In the genomic region with DNA sequence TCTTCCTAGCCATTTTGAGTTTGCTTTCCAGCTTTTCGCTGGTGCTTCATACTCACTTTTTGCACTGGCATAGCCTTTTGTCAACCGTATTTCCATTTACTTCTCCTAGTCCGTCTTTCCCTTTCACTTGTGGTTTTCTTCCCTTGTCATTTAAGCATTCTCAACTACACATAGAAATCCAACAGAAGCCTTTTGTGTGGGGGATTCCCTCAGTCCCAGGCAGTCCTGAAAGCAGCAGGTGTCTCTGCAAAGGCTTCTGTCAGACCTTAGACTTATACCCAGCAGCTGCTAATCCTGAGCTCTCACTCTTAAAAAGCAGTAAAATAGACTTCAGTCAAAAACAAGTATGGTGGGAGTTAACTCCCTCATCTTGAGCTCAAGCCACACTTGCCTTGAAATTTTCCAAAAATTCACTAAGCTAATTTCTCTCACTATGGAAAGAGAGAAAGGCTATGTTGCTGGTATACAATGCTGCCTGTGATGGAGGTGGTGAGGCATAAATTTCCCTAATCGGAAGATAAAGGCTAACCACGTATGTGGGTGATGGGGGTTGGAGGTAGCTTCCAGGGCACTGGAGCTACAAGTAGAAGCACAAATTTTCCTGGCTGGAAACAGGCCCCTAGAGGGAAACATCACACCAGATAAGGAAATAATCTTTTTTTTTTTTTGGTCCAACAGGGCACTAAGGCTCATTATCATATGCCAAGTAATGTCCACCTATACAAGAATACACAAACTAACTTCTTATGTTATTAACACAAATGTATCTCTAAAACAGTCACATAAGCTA, we compare ENCODE assay signal across 13 cellular contexts. TPM values are rescaled to one million over a fixed set of nuclear protein-coding genes. Genes with fewer than 3 reads are reported as not detected.
DNase-seq lines count a peak whose midpoint lies in the region; ATAC-seq and TF ChIP-seq lines count a peak whose summit lies in the region.
"Had no signal": no experiment of that assay in that cellular context is flagged by ENCODE, and none has a peak within 500 bp of the region (broad histone marks: within the 10 kb centered on the region; RNA-seq: fewer than 3 reads in every experiment).

No MANE protein-coding gene starts in this region.

- peak overlapping the region; percentile 9 to 90 (median 48) for H3K27ac Mint-ChIP-seq in brain
- H3K27ac Mint-ChIP-seq in CD4-positive, alpha-beta memory T cell = no peak overlapping the region
- H3K27ac Mint-ChIP-seq: activated T-helper 2 cell treated with anti-CD3 and anti-CD28 coated beads, Interferon-gamma antibody, Interleukin-2, Interleukin-4, amounts not matched to agents 10 μg/mL and 5 μg/mL and 100 μg/mL, durations not matched to agents 14 hours and 24 hours and 36 hours; CD8-positive, alpha-beta T cell had no signal

- H3K4me3 Mint-ChIP-seq in brain = peak overlapping the region in 2 of 5 experiments; percentile 13 to 51
- no peak overlapping the region for H3K4me3 Mint-ChIP-seq in CD4-positive, alpha-beta memory T cell
- H3K4me3 Mint-ChIP-seq: CD8-positive, alpha-beta T cell had no signal

- no peak overlapping the region for H3K4me3 ChIP-seq in osteoblast (ENCODE audit: insufficient read depth, low read length)
- no peak overlapping the region for H3K4me3 ChIP-seq in CD4-positive, alpha-beta memory T cell (ENCODE audit: low read length in 2 of 2)
- H3K4me3 ChIP-seq: SJSA1 had no signal

- no peaks in the 10 kb centered on the region for H3K4me1 ChIP-seq in osteoblast (ENCODE audit: insufficient read depth, low read length)
- peaks cover 3% of the 10 kb centered on the region for H3K4me1 ChIP-seq in CD4-positive, alpha-beta memory T cell (ENCODE audit: insufficient read depth, low read length)
- H3K4me1 ChIP-seq: SJSA1 had no signal

- DNase-seq in GM10266 (ENCODE audit: extremely low spot score) (peak; percentile 40), osteoblast (ENCODE audit: insufficient read length, low spot score, missing footprints) (no peak), T-helper 9 cell (no peak), NCI-H2081 (lab: John Stamatoyannopoulos, UW) (no peak)
- no peak for DNase-seq in CD4-positive, alpha-beta memory T cell
- DNase-seq: CD8-positive, alpha-beta T cell; IMR-90 had no signal

- no peak overlapping the region for H3K27ac ChIP-seq in osteoblast (ENCODE audit: low read depth, low read length)
- H3K27ac ChIP-seq in CD4-positive, alpha-beta memory T cell (ENCODE audit: low read depth, low read length) = no peak overlapping the region
- H3K27ac ChIP-seq: SJSA1 had no signal

- H4K20me1 ChIP-seq in osteoblast (ENCODE audit: insufficient read depth, low read length) = no peaks in the 10 kb centered on the region

- no peak overlapping the region for H2AFZ ChIP-seq in osteoblast (ENCODE audit: low read length)

- no peaks in the 10 kb centered on the region for H3K36me3 ChIP-seq in osteoblast (ENCODE audit: insufficient read depth, low read length)
- H3K36me3 ChIP-seq in CD4-positive, alpha-beta memory T cell (ENCODE audit: insufficient read depth, low read length) = no peaks in the 10 kb centered on the region
- H3K36me3 ChIP-seq: SJSA1 had no signal

- TF ChIP-seq CTCF in GM10266 (IDR thresholded peaks at IDR 0.05; ENCODE audit: control insufficient read depth, insufficient read depth, low read depth, missing control alignments) (no peak), brain (conservative IDR thresholded peaks at IDR 0.05) (no peak), osteoblast (IDR thresholded peaks at IDR 0.05; ENCODE audit: extremely low read depth, low read depth, low read length) (no peak)

- no peaks in the 10 kb centered on the region for H3K9me3 ChIP-seq in osteoblast (ENCODE audit: low read depth, low read length)
- H3K9me3 ChIP-seq in CD4-positive, alpha-beta memory T cell (ENCODE audit: control insufficient read depth in 1 of 2, low read length in 2 of 2) = no peaks in the 10 kb centered on the region
- H3K9me3 ChIP-seq: SJSA1 had no signal

- intact Hi-C loops in CD4-positive, alpha-beta memory T cell (cut with micrococcal nuclease) = no loop called here

- no peaks in the 10 kb centered on the region for H3K79me2 ChIP-seq in osteoblast (ENCODE audit: insufficient read depth, low read length)

- H3K36me3 Mint-ChIP-seq in brain = peaks cover 7% of the 10 kb centered on the region
- H3K36me3 Mint-ChIP-seq in CD4-positive, alpha-beta memory T cell = peaks cover 0 to 5% of the 10 kb centered on the region in 2 donors

- peaks cover 59% of the 10 kb centered on the region for H3K4me1 Mint-ChIP-seq in brain
- H3K4me1 Mint-ChIP-seq in CD4-positive, alpha-beta memory T cell = peaks cover 8 to 20% (median 14%) of the 10 kb centered on the region in 4 donors

- peaks cover 0 to 5% (median 2%) of the 10 kb centered on the region in 5 experiments for H3K9me3 Mint-ChIP-seq in brain
- peaks cover 0 to 9% (median 3%) of the 10 kb centered on the region in 8 donors for H3K9me3 Mint-ChIP-seq in CD4-positive, alpha-beta memory T cell

- H3K4me2 ChIP-seq in osteoblast (ENCODE audit: insufficient read depth, low read length) = no peak overlapping the region

- CTCF ChIA-PET in CD4-positive, alpha-beta memory T cell (lab: Charles Lee; ENCODE audit: partially characterized antibody) = interaction anchor here (0.6 to 1.3 kb wide), 3 partner anchors 40 to 75 kb away, joined by 3 to 7 read pairs (median 4); no protein-coding TSS in a partner anchor

- POLR2A ChIA-PET in CD4-positive, alpha-beta memory T cell (lab: Charles Lee; ENCODE audit: partially characterized antibody) = no interaction called here

- ATAC-seq in GM19452 (IDR thresholded peaks at IDR 0.05; ENCODE audit: unreplicated experiment) = peak; percentile 78
- ATAC-seq in HG03045 (IDR thresholded peaks at IDR 0.05; ENCODE audit: unreplicated experiment) = peak; percentile 97
- ATAC-seq: CD8-positive, alpha-beta T cell had no signal

- H3K27me3 Mint-ChIP-seq in brain = no peaks in the 10 kb centered on the region
- H3K27me3 Mint-ChIP-seq in CD4-positive, alpha-beta memory T cell = no peaks in the 10 kb centered on the region

- no peaks in the 10 kb centered on the region for H3K27me3 ChIP-seq in osteoblast (ENCODE audit: insufficient read depth, low read length)
- H3K27me3 ChIP-seq in CD4-positive, alpha-beta memory T cell (ENCODE audit: insufficient read depth, low read length) = no peaks in the 10 kb centered on the region
- H3K27me3 ChIP-seq: SJSA1 had no signal

RNA-seq across cellular contexts. Expression of a gene that starts 34.8 kb away (rescaled TPM):
- not detected for polyA plus RNA-seq in brain (ENCODE audit: insufficient read depth, low read depth, low replicate concordance)
- not detected in 2 replicates for total RNA-seq in osteoblast
- total RNA-seq in CD4-positive, alpha-beta memory T cell = not detected
- polyA plus RNA-seq in CD4-positive, alpha-beta memory T cell = not detected
- total RNA-seq: activated T-helper 2 cell treated with anti-CD3 and anti-CD28 coated beads, Interferon-gamma antibody, Interleukin-2, Interleukin-4, amounts not matched to agents 10 μg/mL and 5 μg/mL and 100 μg/mL, durations not matched to agents 14 hours and 24 hours and 36 hours; CD8-positive, alpha-beta T cell; fibroblast of lung; IMR-90; SJSA1 had no signal
- polyA plus RNA-seq: fibroblast of lung, IMR-90 had no signal

RNA-seq across cellular contexts. Expression of a gene that starts 40.3 kb away (rescaled TPM):
- polyA plus RNA-seq in brain (ENCODE audit: insufficient read depth, low read depth, low replicate concordance) = 4.4 TPM
- total RNA-seq in osteoblast = under 0.01 TPM in 2 replicates
- under 1 TPM; 0.53 to 0.64 TPM for total RNA-seq in CD4-positive, alpha-beta memory T cell
- under 1 TPM; 0.05 to 0.16 TPM for polyA plus RNA-seq in CD4-positive, alpha-beta memory T cell
- total RNA-seq: SJSA1 had no signal

Comparison
In these comparisons a context has a peak if more than half of its experiments do, and no peak if none do; other contexts are left out.
1. H3K27ac Mint-ChIP-seq: peak in brain (5 of 5); none in CD4-positive, alpha-beta memory T cell (0 of 7).